Comparison of ENCODE assay signal across 11 cellular contexts in the genomic region with DNA sequence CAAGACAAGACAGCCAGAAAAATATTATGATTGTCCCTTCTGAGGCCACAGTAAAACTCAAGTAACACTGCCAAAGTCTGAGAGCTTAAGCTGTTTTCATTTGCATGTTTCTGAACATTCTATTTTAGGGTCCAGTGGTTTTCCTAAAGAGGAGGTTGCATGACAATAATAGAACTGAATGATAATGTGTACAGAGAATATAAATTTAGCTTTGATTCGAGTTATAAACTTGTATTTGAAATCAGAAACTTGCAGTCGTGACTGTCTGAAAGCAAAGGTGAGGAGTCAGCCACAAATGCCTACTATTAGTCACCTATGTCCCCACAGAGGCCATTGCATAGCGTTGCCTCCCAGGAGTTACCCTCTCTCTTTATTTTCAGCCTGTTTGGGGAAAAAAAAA.
DNase-seq lines count a peak whose midpoint lies in the region; ATAC-seq and TF ChIP-seq lines count a peak whose summit lies in the region.
"Had no signal": no experiment of that assay in that cellular context is flagged by ENCODE, and none has a peak within 500 bp of the region (broad histone marks: within the 10 kb centered on the region; RNA-seq: fewer than 3 reads in every experiment).

No MANE protein-coding gene starts in this region.

- H3K27me3 ChIP-seq in DOHH2 (ENCODE audit: control insufficient read depth, low read length): no peaks in the 10 kb centered on the region
- H3K27me3 ChIP-seq: neural progenitor cell had no signal

- H3K4me1 Mint-ChIP-seq in MCF 10A (ENCODE audit: insufficient read depth, unreplicated experiment): no peaks in the 10 kb centered on the region

- H3K4me2 ChIP-seq in DOHH2 (ENCODE audit: low read length): peak overlapping the region; percentile 24
- H3K4me2 ChIP-seq: neural progenitor cell had no signal

- POLR2A ChIA-PET in MCF 10A (lab: Yijun Ruan, JAX): interaction anchor here (0.6 kb wide), 1 partner anchor 478 kb away, joined by 3 read pairs; no protein-coding TSS in a partner anchor

- CTCF ChIA-PET in MCF 10A (lab: Yijun Ruan, JAX): interaction anchor here (0.7 to 1.0 kb wide), 2 partner anchors 15 to 41 kb away, joined by 3 read pairs; no protein-coding TSS in a partner anchor

- DNase-seq in MCF 10A (ENCODE audit: unreplicated experiment) (no peak), mucosa of gallbladder (ENCODE audit: low spot score) (no peak), COLO668 (lab: John Stamatoyannopoulos, UW; ENCODE audit: unreplicated experiment) (no peak), NCI-H526 (lab: John Stamatoyannopoulos, UW) (no peak)
- DNase-seq: activated CD8-positive, alpha-beta memory T cell treated with anti-CD3 and anti-CD28 coated beads, Interleukin-2, amount 50 U/mL, for 48 hours; stimulated activated naive CD8-positive, alpha-beta T cell treated with anti-CD3 and anti-CD28 coated beads, Interleukin-15, Interleukin-2, amounts not matched to agents 100 U/mL and 50 U/mL, for 24 hours had no signal

- TF ChIP-seq CTCF in DOHH2 (IDR thresholded peaks at IDR 0.05; ENCODE audit: low read depth, low read length, poor library complexity, severe bottlenecking): no peak
- TF ChIP-seq CTCF in MCF 10A (IDR thresholded peaks at IDR 0.05; ENCODE audit: unreplicated experiment): no peak

- H3K4me3 Mint-ChIP-seq in MCF 10A (ENCODE audit: unreplicated experiment): no peak overlapping the region
- H3K4me3 Mint-ChIP-seq: neural progenitor cell had no signal

- H3K4me1 ChIP-seq in DOHH2 (ENCODE audit: control insufficient read depth, low read length): peaks cover 11% of the 10 kb centered on the region

- no peak overlapping the region for H3K27ac Mint-ChIP-seq in MCF 10A (ENCODE audit: low read depth, unreplicated experiment)

- peaks cover 5% of the 10 kb centered on the region; the same call in 1 of the 2 replicates for H3K9me3 ChIP-seq in DOHH2 (ENCODE audit: control insufficient read depth, insufficient read depth, low read length)

- no peaks in the 10 kb centered on the region for H3K9me2 ChIP-seq in DOHH2 (replicated peaks; ENCODE audit: control insufficient read depth, low read length)

- intact Hi-C loops in MCF 10A (cut with micrococcal nuclease): no loop called here

- H3K36me3 Mint-ChIP-seq in MCF 10A (ENCODE audit: insufficient read depth, unreplicated experiment): no peaks in the 10 kb centered on the region

- H3K79me2 ChIP-seq in DOHH2 (ENCODE audit: control insufficient read depth, low read length): no peaks in the 10 kb centered on the region

- no TSS peak for BruUV-seq in MCF 10A (replicated peaks; lab: Mats Ljungman, UMichigan)

- ATAC-seq in GM19043 (IDR thresholded peaks at IDR 0.05; ENCODE audit: low read depth, unreplicated experiment) (peak; percentile 56), HG02678 (IDR thresholded peaks at IDR 0.05; ENCODE audit: unreplicated experiment) (peak; percentile 71), HG03558 (IDR thresholded peaks at IDR 0.05; ENCODE audit: extremely low read depth, unreplicated experiment) (peak; percentile 48)
- ATAC-seq: stimulated activated naive CD8-positive, alpha-beta T cell treated with anti-CD3 and anti-CD28 coated beads, Interleukin-15, Interleukin-2, amounts not matched to agents 100 U/mL and 50 U/mL, for 24 hours had no signal

- H3K9me3 Mint-ChIP-seq in MCF 10A (ENCODE audit: unreplicated experiment): no peaks in the 10 kb centered on the region

- no peaks in the 10 kb centered on the region for H3K27me3 Mint-ChIP-seq in MCF 10A (ENCODE audit: insufficient read depth, unreplicated experiment)

- H3K4me3 ChIP-seq in DOHH2 (ENCODE audit: low read length): peak overlapping the region; percentile 10; the same call in 1 of the 2 replicates
- H3K4me3 ChIP-seq: neural progenitor cell had no signal

- no peaks in the 10 kb centered on the region for H4K20me1 ChIP-seq in DOHH2 (ENCODE audit: control insufficient read depth, insufficient read depth, low read depth, low read length)

- no peaks in the 10 kb centered on the region for H3K36me3 ChIP-seq in DOHH2 (ENCODE audit: control insufficient read depth, low read length)
- H3K36me3 ChIP-seq: neural progenitor cell had no signal

- H3K27ac ChIP-seq in DOHH2 (ENCODE audit: low read depth, low read length): no peak overlapping the region
- H3K27ac ChIP-seq: neural progenitor cell had no signal

- H3F3A ChIP-seq in DOHH2 (ENCODE audit: control insufficient read depth, insufficient read depth): no peaks in the 10 kb centered on the region
